15 cellular contexts compared by ENCODE assay signal in the genomic region with DNA sequence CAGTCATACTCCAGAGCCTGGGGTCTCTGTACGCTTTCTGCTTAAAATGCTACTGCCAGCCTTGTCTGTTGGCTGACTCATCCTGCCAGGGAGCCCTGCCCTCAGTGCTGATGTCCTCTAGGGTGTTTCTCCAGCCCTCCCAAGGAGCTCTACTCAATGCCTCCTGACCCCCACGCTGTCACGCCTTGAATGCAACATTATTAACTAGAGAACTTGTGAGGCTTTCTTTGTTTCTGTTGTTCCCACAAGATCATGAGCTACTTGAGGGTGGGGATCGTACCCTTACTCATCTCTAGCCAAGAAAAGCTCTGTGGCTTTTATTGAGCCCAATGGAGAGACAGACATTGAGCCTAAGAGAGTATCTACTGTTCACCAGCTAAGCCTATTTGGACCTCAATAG. TPM values are rescaled to one million over a fixed set of nuclear protein-coding genes. Genes with fewer than 3 reads are reported as not detected.
DNase-seq lines count a peak whose midpoint lies in the region; ATAC-seq and TF ChIP-seq lines count a peak whose summit lies in the region.
"Had no signal": no experiment of that assay in that cellular context is flagged by ENCODE, and none has a peak within 500 bp of the region (broad histone marks: within the 10 kb centered on the region; RNA-seq: fewer than 3 reads in every experiment).

No MANE protein-coding gene starts in this region.

- H3K9ac ChIP-seq in endodermal cell (ENCODE audit: extremely low read depth, low read length, poor library complexity, severe bottlenecking) = no peak overlapping the region
- H3K9ac ChIP-seq: GM23248 had no signal

- peaks cover 11% of the 10 kb centered on the region for H3K79me2 ChIP-seq in osteoblast (ENCODE audit: insufficient read depth, low read length)

- no peaks in the 10 kb centered on the region for H3K9me3 Mint-ChIP-seq in stimulated activated naive CD8-positive, alpha-beta T cell treated with anti-CD3 and anti-CD28 coated beads, Interleukin-15, amount 100 ng/mL, for 72 hours
- peaks cover 18% of the 10 kb centered on the region for H3K9me3 Mint-ChIP-seq in endodermal cell

- H3K9me3 ChIP-seq in endodermal cell (ENCODE audit: control insufficient read depth, low read length) (peaks cover 20% of the 10 kb centered on the region), osteoblast (ENCODE audit: low read depth, low read length) (no peaks in the 10 kb centered on the region)

- H3K4me2 ChIP-seq in osteoblast (ENCODE audit: insufficient read depth, low read length) = no peak overlapping the region

- H3K4me1 ChIP-seq in endodermal cell (ENCODE audit: control insufficient read depth, insufficient read depth, low read length) = no peaks in the 10 kb centered on the region
- H3K4me1 ChIP-seq in osteoblast (ENCODE audit: insufficient read depth, low read length) = peaks cover 10% of the 10 kb centered on the region

- no peak for ATAC-seq in stimulated activated naive CD8-positive, alpha-beta T cell treated with anti-CD3 and anti-CD28 coated beads, Interleukin-15, amount 100 ng/mL, for 72 hours
- ATAC-seq in stimulated activated naive CD8-positive, alpha-beta T cell treated with anti-CD3 and anti-CD28 coated beads, Interleukin-15, Interleukin-2, amounts not matched to agents 100 U/mL and 50 U/mL, for 24 hours = no peak
- ATAC-seq in GM18511 (IDR thresholded peaks at IDR 0.05; ENCODE audit: unreplicated experiment) (no peak), left cardiac atrium (no peak)
- ATAC-seq: GM12878 had no signal

- peaks cover 22% of the 10 kb centered on the region for H3K36me3 Mint-ChIP-seq in endodermal cell (ENCODE audit: low read depth)

- H3K4me3 ChIP-seq in endodermal cell (ENCODE audit: low read length) (no peak overlapping the region), osteoblast (ENCODE audit: insufficient read depth, low read length) (no peak overlapping the region)
- H3K4me3 ChIP-seq: GM12878, GM23248 had no signal

- no peaks in the 10 kb centered on the region for H3K36me3 ChIP-seq in endodermal cell (ENCODE audit: control insufficient read depth, insufficient read depth, low read length)
- H3K36me3 ChIP-seq in osteoblast (ENCODE audit: insufficient read depth, low read length) = no peaks in the 10 kb centered on the region

- no peak overlapping the region for H3K27ac ChIP-seq in endodermal cell (ENCODE audit: low read depth, low read length)
- no peak overlapping the region for H3K27ac ChIP-seq in osteoblast (ENCODE audit: low read depth, low read length)
- H3K27ac ChIP-seq: 22Rv1, GM23248 had no signal

- H3K27me3 Mint-ChIP-seq in stimulated activated naive CD8-positive, alpha-beta T cell treated with anti-CD3 and anti-CD28 coated beads, Interleukin-15, amount 100 ng/mL, for 72 hours = no peaks in the 10 kb centered on the region
- no peaks in the 10 kb centered on the region for H3K27me3 Mint-ChIP-seq in endodermal cell (ENCODE audit: insufficient read depth)
- H3K27me3 Mint-ChIP-seq: CD8-positive, alpha-beta memory T cell had no signal

- TF ChIP-seq CTCF in endodermal cell (conservative IDR thresholded peaks at IDR 0.05) = no peak
- TF ChIP-seq CTCF in osteoblast (IDR thresholded peaks at IDR 0.05; ENCODE audit: extremely low read depth, low read depth, low read length) = no peak

- no peak overlapping the region for H3K4me3 Mint-ChIP-seq in stimulated activated naive CD8-positive, alpha-beta T cell treated with anti-CD3 and anti-CD28 coated beads, Interleukin-15, amount 100 ng/mL, for 72 hours
- no peak overlapping the region for H3K4me3 Mint-ChIP-seq in endodermal cell
- H3K4me3 Mint-ChIP-seq: CD8-positive, alpha-beta memory T cell had no signal

- DNase-seq in stimulated activated naive CD8-positive, alpha-beta T cell treated with anti-CD3 and anti-CD28 coated beads, Interleukin-15, amount 100 ng/mL, for 72 hours = no peak
- DNase-seq in stimulated activated naive CD8-positive, alpha-beta T cell treated with anti-CD3 and anti-CD28 coated beads, Interleukin-15, Interleukin-2, amounts not matched to agents 100 U/mL and 50 U/mL, for 24 hours = no peak
- DNase-seq in endodermal cell (no peak), osteoblast (ENCODE audit: insufficient read length, low spot score, missing footprints) (peak; percentile 73), NOMO-1 treated with dmso at 0.1 percent for 144 hours (lab: John Stamatoyannopoulos, UW; ENCODE audit: unreplicated experiment) (no peak), head of caudate nucleus (no peak), left cardiac atrium (no peak)
- DNase-seq: Calu3; CD8-positive, alpha-beta memory T cell; DMS 273 treated with DMSO at 0.1 percent for 48 hours; DMS79; GM23248 had no signal

- WGBS in endodermal cell (ENCODE audit: insufficient coverage in 1 of 2, insufficient read length in 1 of 2), 2 experiments = 80 to 97% methylated on average over 4 of the region's 4 CpGs

- no peaks in the 10 kb centered on the region for H3K4me1 Mint-ChIP-seq in stimulated activated naive CD8-positive, alpha-beta T cell treated with anti-CD3 and anti-CD28 coated beads, Interleukin-15, amount 100 ng/mL, for 72 hours
- peaks cover 10% of the 10 kb centered on the region for H3K4me1 Mint-ChIP-seq in endodermal cell

- no peak overlapping the region for H2AFZ ChIP-seq in osteoblast (ENCODE audit: low read length)
- H2AFZ ChIP-seq: GM23248 had no signal

- H3K27ac Mint-ChIP-seq in stimulated activated naive CD8-positive, alpha-beta T cell treated with anti-CD3 and anti-CD28 coated beads, Interleukin-15, amount 100 ng/mL, for 72 hours = peak overlapping the region; percentile 10 to 19
- H3K27ac Mint-ChIP-seq in endodermal cell = peak overlapping the region; percentile 58
- H3K27ac Mint-ChIP-seq: CD8-positive, alpha-beta memory T cell had no signal

- peaks cover 18% of the 10 kb centered on the region for H4K20me1 ChIP-seq in osteoblast (ENCODE audit: insufficient read depth, low read length)

- intact Hi-C loops in head of caudate nucleus (cut with DNase I) = no loop called here
- intact Hi-C loops in left cardiac atrium (cut with DNase I) = no loop called here

- no peaks in the 10 kb centered on the region for H3K27me3 ChIP-seq in endodermal cell (ENCODE audit: control insufficient read depth, insufficient read depth, low read length, poor library complexity, severe bottlenecking)
- no peaks in the 10 kb centered on the region for H3K27me3 ChIP-seq in osteoblast (ENCODE audit: insufficient read depth, low read length)

RNA-seq across cellular contexts. Expression of gene KIF16B, which starts 20.1 kb away (rescaled TPM):
- total RNA-seq in endodermal cell (10 to 100 TPM; 17.3 to 18.8 TPM), osteoblast (9.0 and 12.1 TPM in 2 replicates), left cardiac atrium (10 to 100 TPM; 17.0 to 17.7 TPM)
- 8.3 TPM for polyA plus RNA-seq in endodermal cell (2013, experiment 1 of 2)
- 7.5 TPM for polyA plus RNA-seq in endodermal cell (2013, experiment 2 of 2)
